ENCODE assay signal across 8 cellular contexts in the genomic region with DNA sequence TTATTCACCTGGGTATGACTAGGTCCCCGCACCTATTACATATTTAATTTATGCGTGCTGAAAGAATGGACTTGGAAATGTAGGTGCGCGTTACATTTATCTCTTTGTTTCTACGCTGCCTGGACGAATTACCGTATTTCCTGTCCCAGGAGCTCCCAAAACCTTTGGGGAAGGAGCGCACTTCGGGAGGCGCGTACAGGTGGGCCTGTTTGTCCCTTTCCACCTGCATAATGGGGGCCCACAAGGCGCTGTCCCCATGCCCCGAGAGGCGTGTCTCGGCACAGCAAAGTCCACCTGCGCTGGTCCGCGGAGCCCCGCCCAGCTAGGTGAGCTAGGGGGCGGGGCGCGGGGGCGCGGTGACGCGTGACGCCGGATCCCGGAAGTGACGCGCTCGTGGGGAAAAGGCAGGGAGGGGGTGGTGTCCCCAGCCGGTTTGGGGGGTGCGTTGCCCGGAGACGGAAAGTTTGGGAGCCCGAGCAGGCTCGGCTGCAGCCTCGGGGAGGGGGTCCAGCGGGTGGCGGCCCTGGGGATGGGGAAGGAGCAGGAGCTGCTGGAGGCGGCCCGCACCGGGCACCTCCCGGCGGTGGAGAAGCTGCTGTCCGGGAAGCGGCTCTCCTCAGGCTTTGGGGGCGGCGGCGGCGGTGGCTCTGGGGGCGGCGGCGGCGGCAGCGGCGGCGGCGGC. TPM values are rescaled to one million over a fixed set of nuclear protein-coding genes. Genes with fewer than 3 reads are reported as not detected.
DNase-seq lines count a peak whose midpoint lies in the region; ATAC-seq and TF ChIP-seq lines count a peak whose summit lies in the region.

A gene with protein sequence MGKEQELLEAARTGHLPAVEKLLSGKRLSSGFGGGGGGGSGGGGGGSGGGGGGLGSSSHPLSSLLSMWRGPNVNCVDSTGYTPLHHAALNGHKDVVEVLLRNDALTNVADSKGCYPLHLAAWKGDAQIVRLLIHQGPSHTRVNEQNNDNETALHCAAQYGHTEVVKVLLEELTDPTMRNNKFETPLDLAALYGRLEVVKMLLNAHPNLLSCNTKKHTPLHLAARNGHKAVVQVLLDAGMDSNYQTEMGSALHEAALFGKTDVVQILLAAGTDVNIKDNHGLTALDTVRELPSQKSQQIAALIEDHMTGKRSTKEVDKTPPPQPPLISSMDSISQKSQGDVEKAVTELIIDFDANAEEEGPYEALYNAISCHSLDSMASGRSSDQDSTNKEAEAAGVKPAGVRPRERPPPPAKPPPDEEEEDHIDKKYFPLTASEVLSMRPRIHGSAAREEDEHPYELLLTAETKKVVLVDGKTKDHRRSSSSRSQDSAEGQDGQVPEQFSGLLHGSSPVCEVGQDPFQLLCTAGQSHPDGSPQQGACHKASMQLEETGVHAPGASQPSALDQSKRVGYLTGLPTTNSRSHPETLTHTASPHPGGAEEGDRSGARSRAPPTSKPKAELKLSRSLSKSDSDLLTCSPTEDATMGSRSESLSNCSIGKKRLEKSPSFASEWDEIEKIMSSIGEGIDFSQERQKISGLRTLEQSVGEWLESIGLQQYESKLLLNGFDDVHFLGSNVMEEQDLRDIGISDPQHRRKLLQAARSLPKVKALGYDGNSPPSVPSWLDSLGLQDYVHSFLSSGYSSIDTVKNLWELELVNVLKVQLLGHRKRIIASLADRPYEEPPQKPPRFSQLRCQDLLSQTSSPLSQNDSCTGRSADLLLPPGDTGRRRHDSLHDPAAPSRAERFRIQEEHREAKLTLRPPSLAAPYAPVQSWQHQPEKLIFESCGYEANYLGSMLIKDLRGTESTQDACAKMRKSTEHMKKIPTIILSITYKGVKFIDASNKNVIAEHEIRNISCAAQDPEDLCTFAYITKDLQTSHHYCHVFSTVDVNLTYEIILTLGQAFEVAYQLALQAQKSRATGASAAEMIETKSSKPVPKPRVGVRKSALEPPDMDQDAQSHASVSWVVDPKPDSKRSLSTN (plus strand): TSS at position 382 of the 682 bp plus-strand sequence. CDS start 148 bp downstream, at position 530.

- peak within 1 kb of the TSS; percentile 99 for H3K4me3 Mint-ChIP-seq in chondrocyte (ENCODE audit: unreplicated experiment)

- peaks cover 3% of the 10 kb centered on the region for H3K36me3 Mint-ChIP-seq in chondrocyte (ENCODE audit: low read depth)

- ATAC-seq in HG02870 (IDR thresholded peaks at IDR 0.05; ENCODE audit: unreplicated experiment) (peak; percentile 56), left colon (peak; percentile 91), HG03139 (IDR thresholded peaks at IDR 0.05; ENCODE audit: unreplicated experiment) (no peak)

- TF ChIP-seq CTCF in chondrocyte (IDR thresholded peaks at IDR 0.05): no peak

- no peaks in the 10 kb centered on the region for H3K27me3 Mint-ChIP-seq in chondrocyte (ENCODE audit: low read depth)

- intact Hi-C loops in left colon (cut with DNase I, micrococcal nuclease): no loop called here

- peak; percentile 49 for DNase-seq in GDM1 (lab: John Stamatoyannopoulos, UW)
- peak; percentile 56 for DNase-seq in NCI-H2196 treated with DMSO at 0.1 percent for 48 hours (lab: John Stamatoyannopoulos, UW; ENCODE audit: unreplicated experiment)
- peak; percentile 82 to 84 for DNase-seq in activated CD4-positive, alpha-beta T cell treated with anti-CD3 and anti-CD28 coated beads for 24 hours (ENCODE audit: low read depth in 2 of 2)
- DNase-seq in chondrocyte (ENCODE audit: low spot score): no peak
- DNase-seq in left colon: peak; percentile 89 to 94
- peak; percentile 82 to 85 (median 84) for DNase-seq in stimulated activated CD4-positive, alpha-beta T cell treated with anti-CD3 and anti-CD28 coated beads, Interleukin-1b, Interleukin-23, amount 100 ng/mL, for 24 hours (ENCODE audit: low read depth in 4 of 4, low spot score in 1 of 4)

- H3K27ac Mint-ChIP-seq in chondrocyte (ENCODE audit: unreplicated experiment): peak within 1 kb of the TSS; percentile 98

- H3K9me3 Mint-ChIP-seq in chondrocyte (ENCODE audit: low read depth): peaks cover 3% of the 10 kb centered on the region

- H3K4me1 Mint-ChIP-seq in chondrocyte (ENCODE audit: low read depth): peaks cover 44% of the 10 kb centered on the region

RNA-seq across cellular contexts. Expression of the gene that starts here (rescaled TPM):
- total RNA-seq in chondrocyte (17.2 to 18.4 TPM (median 17.2 TPM) in 3 replicates), left colon (10 to 100 TPM; 31.8 to 32.0 TPM)
